8 cellular contexts compared by ENCODE assay signal in genomic region chr22:37896181-37896592, GRCh38. TPM values are rescaled to one million over a fixed set of nuclear protein-coding genes. Genes with fewer than 3 reads are reported as not detected.
DNase-seq lines count a peak whose midpoint lies in the region; ATAC-seq, FAIRE-seq and TF ChIP-seq lines count a peak whose summit lies in the region.

No MANE protein-coding gene starts in this region.

- WGBS in pancreas, 2 donors = 52 to 63% methylated on average over 5 of the region's 5 CpGs

- H3K9me3 ChIP-seq in pancreas = no peaks in the 10 kb centered on the region

- intact Hi-C loops in pancreas (cut with DNase I) = no loop called here

- no peak overlapping the region for H3K4me3 ChIP-seq in pancreas

- H3K4me1 ChIP-seq in pancreas = peaks cover 30 to 32% (median 30%) of the 10 kb centered on the region in 3 donors

- ATAC-seq in GM21717 (IDR thresholded peaks at IDR 0.05; ENCODE audit: unreplicated experiment) (peak; percentile 59), pancreas (peak in 3 of 4 donors; percentile 1 to 61 (median 9)), HG03460 (IDR thresholded peaks at IDR 0.05; ENCODE audit: unreplicated experiment) (no peak)

- DNase-seq in DMS53 treated with DMSO at 0.1 percent for 48 hours (lab: John Stamatoyannopoulos, UW; ENCODE audit: unreplicated experiment) (peak; percentile 45), RPMI8226 (peak; percentile 59), dermis blood vessel endothelial cell (peak; percentile 65), pancreas (no peak), OCI-M1 (lab: John Stamatoyannopoulos, UW) (no peak), NCI-H2196 (lab: John Stamatoyannopoulos, UW; ENCODE audit: unreplicated experiment) (no peak)

- H3K36me3 ChIP-seq in pancreas = no peaks in the 10 kb centered on the region

- TF ChIP-seq CTCF in pancreas (IDR thresholded peaks at IDR 0.05) = no peak

- H3K27ac ChIP-seq in pancreas = peak overlapping the region; percentile 41 to 80 (median 61)

- H3K27me3 ChIP-seq in pancreas = no peaks in the 10 kb centered on the region

- no peak for FAIRE-seq in pancreas (lab: Jason Lieb, UNC)

RNA-seq across cellular contexts. Expression of gene MICALL1, which starts 9.9 kb away (rescaled TPM):
- total RNA-seq in dermis blood vessel endothelial cell (36.4 and 52.7 TPM in 2 replicates), pancreas (10 to 100 TPM; 16.5 to 22.3 (median 19.3) TPM)
- 10 to 100 TPM in 1 of 2 donors, 1 to 10 TPM in 1; 8.8 to 19.5 TPM for polyA plus RNA-seq in pancreas

RNA-seq across cellular contexts. Expression of gene EIF3L, which starts 47.0 kb away (rescaled TPM):
- total RNA-seq in dermis blood vessel endothelial cell (358 and 454 TPM in 2 replicates), pancreas (100 to 1,000 TPM; 267 to 412 (median 348) TPM)
- 100 to 1,000 TPM; 162 to 242 TPM for polyA plus RNA-seq in pancreas

RNA-seq across cellular contexts. Expression of gene ANKRD54, which starts 52.1 kb away (rescaled TPM):
- total RNA-seq in dermis blood vessel endothelial cell (43.6 and 44.3 TPM in 2 replicates), pancreas (10 to 100 TPM; 11.4 to 18.1 (median 15.2) TPM)
- 10 to 100 TPM; 22.6 to 24.0 TPM for polyA plus RNA-seq in pancreas

RNA-seq across cellular contexts. Expression of gene C22orf23, which starts 57.2 kb away (rescaled TPM):
- total RNA-seq in dermis blood vessel endothelial cell (0.05 TPM in 1 of 2 replicates, not detected in the other), pancreas (under 1 TPM in 4 of 6 donors, not detected in 2; 0.09 to 0.31 (median 0.22) TPM)
- polyA plus RNA-seq in pancreas = under 1 TPM; 0.38 to 0.68 TPM

RNA-seq across cellular contexts. Expression of gene POLR2F, which starts 57.3 kb away (rescaled TPM):
- total RNA-seq in dermis blood vessel endothelial cell = 46.6 and 48.7 TPM in 2 replicates
- 10 to 100 TPM; 21.2 to 32.5 (median 27.7) TPM for total RNA-seq in pancreas
- 10 to 100 TPM; 61.9 to 74.5 TPM for polyA plus RNA-seq in pancreas

Comparison
In these comparisons a context has a peak if more than half of its experiments do, and no peak if none do; other contexts are left out.
1. DNase-seq: peak in DMS53 treated with DMSO at 0.1 percent for 48 hours (single experiment), RPMI8226 (single experiment) and dermis blood vessel endothelial cell (single experiment); none in pancreas (0 of 6), OCI-M1 (single experiment) and NCI-H2196 (single experiment).